ENCODE assay signal across 8 cellular contexts in genomic region chr17:1627987-1628855, GRCh38. TPM values are rescaled to one million over a fixed set of nuclear protein-coding genes. Genes with fewer than 3 reads are reported as not detected.
A peak's percentile ranks its signal among the peaks of the same experiment; 100 is the strongest.
DNase-seq lines count a peak whose midpoint lies in the region; ATAC-seq and TF ChIP-seq lines count a peak whose summit lies in the region.

Gene SLC43A2, minus strand, starts transcription at chr17:1628834. Its CDS starts 960 bp downstream, at chr17:1627874.

- H3K9ac ChIP-seq in HUES64 (ENCODE audit: low read depth, low read length), result peak within 1 kb of the TSS; percentile 94

- H3K4me3 Mint-ChIP-seq in Caco-2 (ENCODE audit: unreplicated experiment) (peak within 1 kb of the TSS; percentile 95), naive B cell (peak within 1 kb of the TSS; percentile 88 to 99 (median 96))
- peak within 1 kb of the TSS; percentile 87 for H3K4me3 Mint-ChIP-seq in activated T-helper 2 cell treated with anti-CD3 and anti-CD28 coated beads, Interferon-gamma antibody, Interleukin-2, Interleukin-4, amounts not matched to agents 10 μg/mL and 5 μg/mL and 100 μg/mL, durations not matched to agents 14 hours and 24 hours and 36 hours (ENCODE audit: low read depth)
- H3K4me3 Mint-ChIP-seq in stimulated activated memory B cell treated with anti-CD40 and anti-IgM and Interleukin-4, amounts not matched to agents 10 μg/mL and 1 μg/mL and 100 μg/mL, for 72 hours, result peak within 1 kb of the TSS; percentile 89

- peak within 1 kb of the TSS; percentile 76 for H3K27ac ChIP-seq in HUES64 (ENCODE audit: low read depth, low read length)

- H3K9me3 Mint-ChIP-seq in Caco-2 (ENCODE audit: unreplicated experiment) (no peaks in the 10 kb centered on the region), naive B cell (peaks cover 0 to 3% (median 0%) of the 10 kb centered on the region in 7 donors)
- no peaks in the 10 kb centered on the region for H3K9me3 Mint-ChIP-seq in activated T-helper 2 cell treated with anti-CD3 and anti-CD28 coated beads, Interferon-gamma antibody, Interleukin-2, Interleukin-4, amounts not matched to agents 10 μg/mL and 5 μg/mL and 100 μg/mL, durations not matched to agents 14 hours and 24 hours and 36 hours
- no peaks in the 10 kb centered on the region for H3K9me3 Mint-ChIP-seq in stimulated activated memory B cell treated with anti-CD40 and anti-IgM and Interleukin-4, amounts not matched to agents 10 μg/mL and 1 μg/mL and 100 μg/mL, for 72 hours

- ATAC-seq in GM21367 (IDR thresholded peaks at IDR 0.05; ENCODE audit: unreplicated experiment), result peak; percentile 41
- peak; percentile 64 for ATAC-seq in naive B cell (ENCODE audit: low read depth in 2 of 2)
- peak; percentile 78 for ATAC-seq in stimulated activated memory B cell treated with anti-CD40 and anti-IgM and Interleukin-4, amounts not matched to agents 10 μg/mL and 1 μg/mL and 100 μg/mL, for 72 hours

- WGBS in HUES64, result under 1% methylated on average over 95 of the region's 95 CpGs

- H3K4me3 ChIP-seq in Caco-2 (ENCODE audit: low read depth, low read length), result peak within 1 kb of the TSS; percentile 90
- peak within 1 kb of the TSS; percentile 84 for H3K4me3 ChIP-seq in HUES64 (ENCODE audit: low read length)
- H3K4me3 ChIP-seq in fibroblast of mammary gland (ENCODE audit: control insufficient read depth, low read depth, low read length), result peak within 1 kb of the TSS; percentile 52

- H3K4me1 Mint-ChIP-seq in Caco-2 (ENCODE audit: low read depth, unreplicated experiment) (peaks cover 23% of the 10 kb centered on the region), naive B cell (peaks cover 39 to 63% (median 51%) of the 10 kb centered on the region in 3 donors)
- peaks cover 9% of the 10 kb centered on the region for H3K4me1 Mint-ChIP-seq in activated T-helper 2 cell treated with anti-CD3 and anti-CD28 coated beads, Interferon-gamma antibody, Interleukin-2, Interleukin-4, amounts not matched to agents 10 μg/mL and 5 μg/mL and 100 μg/mL, durations not matched to agents 14 hours and 24 hours and 36 hours (ENCODE audit: low read depth)
- peaks cover 55% of the 10 kb centered on the region for H3K4me1 Mint-ChIP-seq in stimulated activated memory B cell treated with anti-CD40 and anti-IgM and Interleukin-4, amounts not matched to agents 10 μg/mL and 1 μg/mL and 100 μg/mL, for 72 hours

- CTCF ChIA-PET in Caco-2 (lab: Charles Lee), result interaction anchor here (0.5 to 3.5 kb wide), 10 partner anchors 10 to 1425 kb away, joined by 3 to 109 read pairs (median 4); partner anchors contain the start of gene INPP5K

- BruUV-seq in Caco-2 (replicated peaks; lab: Mats Ljungman, UMichigan), result no TSS peak

- intact Hi-C loops in Caco-2 (cut with micrococcal nuclease; ENCODE audit: unreplicated experiment), result loop anchor here (1.0 to 10.0 kb wide), 4 partner anchors 15 to 173 kb away; partner anchors contain the start of genes CRK and INPP5K
- intact Hi-C loops in activated T-helper 2 cell treated with anti-CD3 and anti-CD28 coated beads, Interferon-gamma antibody, Interleukin-2, Interleukin-4, amounts not matched to agents 10 μg/mL and 5 μg/mL and 100 μg/mL, durations not matched to agents 14 hours and 24 hours and 36 hours (cut with micrococcal nuclease), result loop anchor here (1.0 to 10.0 kb wide), 3 partner anchors 21 to 353 kb away; partner anchors contain the start of genes BHLHA9 and TRARG1

- DNase-seq in Caco-2 (peak; percentile 90 to 94), fibroblast of mammary gland (ENCODE audit: low read depth) (peak; percentile 56), naive B cell (peak; percentile 86)
- peak; percentile 69 for DNase-seq in activated T-helper 2 cell treated with anti-CD3 and anti-CD28 coated beads, Interferon-gamma antibody, Interleukin-2, Interleukin-4, amounts not matched to agents 10 μg/mL and 5 μg/mL and 100 μg/mL, durations not matched to agents 14 hours and 24 hours and 36 hours (ENCODE audit: low spot score)

- peaks cover 31% of the 10 kb centered on the region for H3K4me1 ChIP-seq in Caco-2
- peaks cover 21% of the 10 kb centered on the region; the same call in 1 of the 2 replicates for H3K4me1 ChIP-seq in HUES64 (ENCODE audit: insufficient read depth, low read length)

- TF ChIP-seq CTCF in Caco-2 (IDR thresholded peaks at IDR 0.05; ENCODE audit: insufficient read depth in 1 of 2, low read depth in 1 of 2, low read length in 1 of 2, severe bottlenecking in 1 of 2, unreplicated experiment in 1 of 2) (no peak), fibroblast of mammary gland (conservative IDR thresholded peaks at IDR 0.05; ENCODE audit: control insufficient read depth, insufficient read depth, low read depth, low read length) (no peak)

- POLR2A ChIA-PET in Caco-2 (lab: Charles Lee), result interaction anchor here (0.5 to 2.3 kb wide), 12 partner anchors 21 to 368 kb away, joined by 3 to 9 read pairs (median 4); partner anchors contain the start of genes INPP5K and PITPNA

- H3K9me3 ChIP-seq in Caco-2 (no peaks in the 10 kb centered on the region), HUES64 (ENCODE audit: insufficient read depth, low read depth, low read length) (no peaks in the 10 kb centered on the region)

- no peaks in the 10 kb centered on the region for H3K36me3 ChIP-seq in Caco-2 (ENCODE audit: control insufficient read depth, insufficient read depth, low read length)
- H3K36me3 ChIP-seq in HUES64 (ENCODE audit: insufficient read depth, low read length), result no peaks in the 10 kb centered on the region

- H3K27me3 Mint-ChIP-seq in Caco-2 (ENCODE audit: insufficient read depth, unreplicated experiment) (peaks cover 2% of the 10 kb centered on the region), naive B cell (no peaks in the 10 kb centered on the region)
- H3K27me3 Mint-ChIP-seq in activated T-helper 2 cell treated with anti-CD3 and anti-CD28 coated beads, Interferon-gamma antibody, Interleukin-2, Interleukin-4, amounts not matched to agents 10 μg/mL and 5 μg/mL and 100 μg/mL, durations not matched to agents 14 hours and 24 hours and 36 hours (ENCODE audit: low read depth), result peaks cover 35% of the 10 kb centered on the region
- no peaks in the 10 kb centered on the region for H3K27me3 Mint-ChIP-seq in stimulated activated memory B cell treated with anti-CD40 and anti-IgM and Interleukin-4, amounts not matched to agents 10 μg/mL and 1 μg/mL and 100 μg/mL, for 72 hours

- H3K27me3 ChIP-seq in Caco-2 (replicated peaks; ENCODE audit: control insufficient read depth, insufficient read depth, low read length), result no peaks in the 10 kb centered on the region
- peaks cover 16% of the 10 kb centered on the region; the same call in 1 of the 2 replicates for H3K27me3 ChIP-seq in HUES64 (ENCODE audit: insufficient read depth, low read length)

- H3K36me3 Mint-ChIP-seq in Caco-2 (ENCODE audit: insufficient read depth, unreplicated experiment) (peaks cover 26% of the 10 kb centered on the region), naive B cell (no peaks in the 10 kb centered on the region)
- no peaks in the 10 kb centered on the region for H3K36me3 Mint-ChIP-seq in activated T-helper 2 cell treated with anti-CD3 and anti-CD28 coated beads, Interferon-gamma antibody, Interleukin-2, Interleukin-4, amounts not matched to agents 10 μg/mL and 5 μg/mL and 100 μg/mL, durations not matched to agents 14 hours and 24 hours and 36 hours (ENCODE audit: low read depth)
- H3K36me3 Mint-ChIP-seq in stimulated activated memory B cell treated with anti-CD40 and anti-IgM and Interleukin-4, amounts not matched to agents 10 μg/mL and 1 μg/mL and 100 μg/mL, for 72 hours, result peaks cover 40% of the 10 kb centered on the region

- H3K27ac Mint-ChIP-seq in Caco-2 (ENCODE audit: unreplicated experiment) (peak within 1 kb of the TSS; percentile 95), naive B cell (peak within 1 kb of the TSS; percentile 92 to 98 (median 96))
- peak within 1 kb of the TSS; percentile 68 for H3K27ac Mint-ChIP-seq in activated T-helper 2 cell treated with anti-CD3 and anti-CD28 coated beads, Interferon-gamma antibody, Interleukin-2, Interleukin-4, amounts not matched to agents 10 μg/mL and 5 μg/mL and 100 μg/mL, durations not matched to agents 14 hours and 24 hours and 36 hours
- peak within 1 kb of the TSS; percentile 98 for H3K27ac Mint-ChIP-seq in stimulated activated memory B cell treated with anti-CD40 and anti-IgM and Interleukin-4, amounts not matched to agents 10 μg/mL and 1 μg/mL and 100 μg/mL, for 72 hours

TF ChIP-seq in PFSK-1, 5 proteins besides CTCF, POLR2A, EP300 and RAD21 (continues in another document):
- TF ChIP-seq SIN3A (IDR thresholded peaks at IDR 0.05; ENCODE audit: borderline replicate concordance, insufficient read depth, low read length), result no peak
- no peak for TF ChIP-seq REST (IDR thresholded peaks at IDR 0.05; ENCODE audit: insufficient read depth in 1 of 2, low read depth in 2 of 2, low read length in 2 of 2)
- TF ChIP-seq TAF1 (IDR thresholded peaks at IDR 0.05; ENCODE audit: borderline replicate concordance, insufficient read depth, low read length), result no peak

RNA-seq across cellular contexts. Expression of gene SLC43A2, which starts in this region (rescaled TPM):
- total RNA-seq in Caco-2 (2022), result 33.9 and 39.3 TPM in 2 replicates
- 11.9 TPM for polyA plus RNA-seq in HUES64 (2013, experiment 1 of 2)
- 10.9 TPM for polyA plus RNA-seq in HUES64 (2013, experiment 2 of 2)
- 19.0 TPM for polyA plus RNA-seq in PFSK-1 (2012; ENCODE audit: insufficient read length, low read depth)
- 2.3 and 2.4 TPM in 2 replicates for total RNA-seq in activated T-helper 2 cell treated with anti-CD3 and anti-CD28 coated beads, Interferon-gamma antibody, Interleukin-2, Interleukin-4, amounts not matched to agents 10 μg/mL and 5 μg/mL and 100 μg/mL, durations not matched to agents 14 hours and 24 hours and 36 hours
- polyA plus RNA-seq in naive B cell (ENCODE audit: low read depth in 6 of 6), result 10 to 100 TPM; 18.4 to 36.4 (median 29.1) TPM

Comparison
In these comparisons a context has a peak if more than half of its experiments do, and no peak if none do; other contexts are left out.
1. Peak in every context shown above with its lines: DNase-seq, ATAC-seq, H3K4me3 ChIP-seq and H3K27ac ChIP-seq.
2. RNA of gene SLC43A2 (total RNA-seq): 33.9 to 39.3 TPM in Caco-2; 2.3 to 2.4 TPM in activated T-helper 2 cell treated with anti-CD3 and anti-CD28 coated beads, Interferon-gamma antibody, Interleukin-2, Interleukin-4, amounts not matched to agents 10 μg/mL and 5 μg/mL and 100 μg/mL, durations not matched to agents 14 hours and 24 hours and 36 hours; every median in the first group is over 10 times any median in the second.